In genomic region chr5:44402084-44402483, GRCh38 we compare ENCODE assay signal across 22 cellular contexts.
DNase-seq lines count a peak whose midpoint lies in the region; ATAC-seq and TF ChIP-seq lines count a peak whose summit lies in the region.
"Had no signal": no experiment of that assay in that cellular context is flagged by ENCODE, and none has a peak within 500 bp of the region (broad histone marks: within the 10 kb centered on the region; RNA-seq: fewer than 3 reads in every experiment).

No MANE protein-coding gene starts in this region.

- DNase-seq in GM12865 (ENCODE audit: low read depth) (peak; percentile 13), coronary artery (ENCODE audit: low spot score) (no peak), NCI-H1417 (lab: John Stamatoyannopoulos, UW) (no peak)
- no peak for DNase-seq in stimulated activated naive CD4-positive, alpha-beta T cell (lab: John Stamatoyannopoulos, UW)
- DNase-seq: BE2C; CD4-positive, CD25-positive, alpha-beta regulatory T cell; COR-L47; GDM1; H7; KG1; NCI-H1105 treated with DMSO at 0.1 percent for 48 hours; NCI-H187; NCI-H2107; NCI-H510A treated with DMSO at 0.1 percent for 48 hours; NCI-H774; OCI-M1; SHP77 had no signal

- TF ChIP-seq CTCF in GM12865 (IDR thresholded peaks at IDR 0.05; ENCODE audit: insufficient read depth, low read depth, low read length, missing control alignments): no peak
- TF ChIP-seq CTCF in coronary artery (IDR thresholded peaks at IDR 0.05): no peak

- H3K4me3 ChIP-seq in GM12865 (ENCODE audit: low read depth, low read length) (no peak overlapping the region), coronary artery (no peak overlapping the region)
- H3K4me3 ChIP-seq: SK-N-MC had no signal

- no peak overlapping the region for H3K27ac ChIP-seq in coronary artery
- H3K27ac ChIP-seq: SK-N-MC had no signal

- ATAC-seq in GM18520 (IDR thresholded peaks at IDR 0.05; ENCODE audit: unreplicated experiment) (peak; percentile 94), GM19463 (IDR thresholded peaks at IDR 0.05; ENCODE audit: unreplicated experiment) (peak; percentile 77), HG03432 (IDR thresholded peaks at IDR 0.05; ENCODE audit: unreplicated experiment) (peak; percentile 73), HG03520 (IDR thresholded peaks at IDR 0.05; ENCODE audit: unreplicated experiment) (no peak)
